8 cellular contexts compared by ENCODE assay signal in the genomic region with DNA sequence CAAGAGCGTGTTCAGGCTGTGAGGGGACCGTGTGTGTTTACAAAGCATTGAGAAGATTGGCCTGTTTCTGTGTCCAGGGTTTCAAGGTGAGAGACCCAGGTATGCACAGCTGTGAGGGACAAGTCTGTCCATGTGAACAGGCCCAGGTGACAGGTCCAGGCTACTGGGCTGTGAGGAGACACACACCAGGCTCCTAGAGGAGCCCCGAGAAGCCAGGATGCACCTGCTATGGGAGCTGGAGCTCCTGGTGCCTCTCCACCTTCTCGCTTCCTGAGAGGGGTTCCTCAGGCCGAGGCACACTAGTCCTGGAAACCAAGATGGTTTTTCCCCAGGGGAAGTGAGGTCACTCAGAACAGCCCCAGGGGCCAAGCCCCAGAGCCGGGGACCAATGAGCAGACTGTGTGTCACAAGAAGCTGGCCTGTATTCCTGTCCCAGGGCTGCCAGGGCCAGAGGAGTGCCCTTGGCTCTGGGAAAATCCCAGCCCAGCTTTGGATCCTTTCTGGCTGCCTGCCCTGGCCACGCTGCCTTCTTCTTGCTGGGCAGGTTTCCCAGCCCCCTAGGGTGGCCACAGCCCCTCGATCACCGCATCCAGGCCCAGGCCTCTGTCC.
A peak's percentile ranks its signal among the peaks of the same experiment; 100 is the strongest.
DNase-seq lines count a peak whose midpoint lies in the region; ATAC-seq and TF ChIP-seq lines count a peak whose summit lies in the region.

No MANE protein-coding gene starts in this region.

- no peak overlapping the region for H3K4me3 Mint-ChIP-seq in CD8-positive, alpha-beta T cell

- peak; percentile 21 for DNase-seq in NCI-H69 (lab: John Stamatoyannopoulos, UW)
- DNase-seq in foreskin keratinocyte = peak; percentile 69 to 75
- DNase-seq in sigmoid colon = peak; percentile 86
- no peak for DNase-seq in CD8-positive, alpha-beta T cell
- DNase-seq in SKM-1 treated with dmso at 0.1 percent for 144 hours (lab: John Stamatoyannopoulos, UW; ENCODE audit: unreplicated experiment) = no peak
- no peak for DNase-seq in NCI-H2227 (lab: John Stamatoyannopoulos, UW; ENCODE audit: unreplicated experiment)
- DNase-seq in DMS153 (lab: John Stamatoyannopoulos, UW) = no peak

- no peak for TF ChIP-seq CTCF in foreskin keratinocyte (conservative IDR thresholded peaks at IDR 0.05)
- no peak for TF ChIP-seq CTCF in sigmoid colon (IDR thresholded peaks at IDR 0.05)
- TF ChIP-seq CTCF in CD8-positive, alpha-beta T cell (IDR thresholded peaks at IDR 0.05) = no peak

- POLR2A ChIA-PET in CD8-positive, alpha-beta T cell (lab: Charles Lee) = no interaction called here

- H3K27ac ChIP-seq in foreskin keratinocyte (peak overlapping the region; percentile 87), sigmoid colon (peak overlapping the region; percentile 28 to 68 (median 56))
- no peak overlapping the region for H3K27ac ChIP-seq in CD8-positive, alpha-beta T cell (ENCODE audit: low read depth, low read length)

- no peaks in the 10 kb centered on the region for H3K27me3 ChIP-seq in foreskin keratinocyte
- no peaks in the 10 kb centered on the region for H3K27me3 ChIP-seq in sigmoid colon
- H3K27me3 ChIP-seq in CD8-positive, alpha-beta T cell (ENCODE audit: insufficient read depth, low read length) = no peaks in the 10 kb centered on the region

- no peaks in the 10 kb centered on the region for H3K27me3 Mint-ChIP-seq in CD8-positive, alpha-beta T cell (ENCODE audit: low read depth)

- TF ChIP-seq POLR2A in sigmoid colon (IDR thresholded peaks at IDR 0.05) = no peak

- no peak overlapping the region for H3K4me3 ChIP-seq in sigmoid colon
- no peak overlapping the region for H3K4me3 ChIP-seq in CD8-positive, alpha-beta T cell (ENCODE audit: low read depth, low read length)

- no peaks in the 10 kb centered on the region for H3K9me3 ChIP-seq in sigmoid colon
- no peaks in the 10 kb centered on the region for H3K9me3 ChIP-seq in CD8-positive, alpha-beta T cell (ENCODE audit: low read length)

- ATAC-seq in GM18907 (IDR thresholded peaks at IDR 0.05; ENCODE audit: unreplicated experiment) (peak; percentile 53), foreskin keratinocyte (peak; percentile 69)
- no peak for ATAC-seq in CD8-positive, alpha-beta T cell

- no peak overlapping the region for H3K27ac Mint-ChIP-seq in CD8-positive, alpha-beta T cell

- WGBS in sigmoid colon, 2 donors = 64 to 75% methylated on average over 9 of the region's 9 CpGs

- no peak for TF ChIP-seq EP300 in sigmoid colon (IDR thresholded peaks at IDR 0.05)

- intact Hi-C loops in sigmoid colon (cut with DNase I) = loop anchor here (2.0 kb wide), 1 partner anchor 71 kb away; no protein-coding TSS in a partner anchor
- intact Hi-C loops in CD8-positive, alpha-beta T cell (cut with DNase I, micrococcal nuclease) = no loop called here

- CTCF ChIA-PET in CD8-positive, alpha-beta T cell (lab: Charles Lee) = interaction anchor here (1.0 to 6.1 kb wide), 5 partner anchors 71 to 225 kb away, joined by 3 to 32 read pairs (median 5); no protein-coding TSS in a partner anchor

- peaks cover 21% of the 10 kb centered on the region for H3K4me1 ChIP-seq in foreskin keratinocyte
- peaks cover 0 to 32% (median 21%) of the 10 kb centered on the region in 4 donors for H3K4me1 ChIP-seq in sigmoid colon
- H3K4me1 ChIP-seq in CD8-positive, alpha-beta T cell (ENCODE audit: insufficient read depth, low read length) = no peaks in the 10 kb centered on the region

- no peaks in the 10 kb centered on the region for H3K9me3 Mint-ChIP-seq in CD8-positive, alpha-beta T cell

- H3K4me1 Mint-ChIP-seq in CD8-positive, alpha-beta T cell (ENCODE audit: low read depth) = peaks cover 11% of the 10 kb centered on the region

- peaks cover 0 to 20% (median 0%) of the 10 kb centered on the region in 4 donors for H3K36me3 ChIP-seq in sigmoid colon
- no peaks in the 10 kb centered on the region for H3K36me3 ChIP-seq in CD8-positive, alpha-beta T cell (ENCODE audit: insufficient read depth, low read length)

- peaks cover 26% of the 10 kb centered on the region for H3K36me3 Mint-ChIP-seq in CD8-positive, alpha-beta T cell

Comparison
In these comparisons a context has a peak if more than half of its experiments do, and no peak if none do; other contexts are left out.
1. DNase-seq: peak in NCI-H69 (single experiment), foreskin keratinocyte (2 of 2) and sigmoid colon (single experiment); none in CD8-positive, alpha-beta T cell (0 of 7), SKM-1 treated with dmso at 0.1 percent for 144 hours (single experiment), NCI-H2227 (single experiment) and DMS153 (single experiment).